In genomic region chr6:340991-341827, GRCh38 we compare ENCODE assay signal across 10 cellular contexts. TPM values are rescaled to one million over a fixed set of nuclear protein-coding genes. Genes with fewer than 3 reads are reported as not detected.
DNase-seq lines count a peak whose midpoint lies in the region; ATAC-seq and TF ChIP-seq lines count a peak whose summit lies in the region.
"Had no signal": no experiment of that assay in that cellular context is flagged by ENCODE, and none has a peak within 500 bp of the region (broad histone marks: within the 10 kb centered on the region; RNA-seq: fewer than 3 reads in every experiment).

No MANE protein-coding gene starts in this region.

- no peak overlapping the region for H2AFZ ChIP-seq in smooth muscle cell (ENCODE audit: low read depth)

- WGBS in smooth muscle cell (ENCODE audit: low lambda C conversion rate), result 85% methylated on average over 33 of the region's 33 CpGs

- peak; percentile 48 for ATAC-seq in GM18868 (IDR thresholded peaks at IDR 0.05; ENCODE audit: unreplicated experiment)
- peak; percentile 32 for ATAC-seq in HG02759 (IDR thresholded peaks at IDR 0.05; ENCODE audit: unreplicated experiment)
- peak; percentile 15 for ATAC-seq in omental fat pad (ENCODE audit: low FRiP score)
- ATAC-seq in HG02973 (IDR thresholded peaks at IDR 0.05; ENCODE audit: unreplicated experiment), result no peak

- peaks cover 38% of the 10 kb centered on the region for H4K20me1 ChIP-seq in smooth muscle cell (ENCODE audit: low read depth)

- peaks cover 13% of the 10 kb centered on the region for H3K36me3 Mint-ChIP-seq in activated naive CD8-positive, alpha-beta T cell treated with anti-CD3 and anti-CD28 coated beads for 36 hours

- H3K4me2 ChIP-seq in smooth muscle cell, result no peak overlapping the region

- H3F3A ChIP-seq in smooth muscle cell (ENCODE audit: low read depth), result no peaks in the 10 kb centered on the region

- no peak for TF ChIP-seq CTCF in omental fat pad (IDR thresholded peaks at IDR 0.05)
- TF ChIP-seq CTCF in smooth muscle cell (IDR thresholded peaks at IDR 0.05; ENCODE audit: borderline replicate concordance, insufficient read depth, poor library complexity, severe bottlenecking), result no peak
- TF ChIP-seq CTCF in foreskin fibroblast (IDR thresholded peaks at IDR 0.05; ENCODE audit: low read depth, low read length), result no peak

- peaks cover 60% of the 10 kb centered on the region for H3K4me1 Mint-ChIP-seq in activated naive CD8-positive, alpha-beta T cell treated with anti-CD3 and anti-CD28 coated beads for 36 hours

- H3K9me3 ChIP-seq in smooth muscle cell (replicated peaks; ENCODE audit: low read depth), result peaks cover 4% of the 10 kb centered on the region

- H3K4me3 ChIP-seq in smooth muscle cell (no peak overlapping the region), foreskin fibroblast (ENCODE audit: low read depth in 1 of 2, low read length in 2 of 2) (no peak overlapping the region)

- peak overlapping the region; percentile 66 for H3K27ac Mint-ChIP-seq in activated naive CD8-positive, alpha-beta T cell treated with anti-CD3 and anti-CD28 coated beads for 36 hours

- H3K4me1 ChIP-seq in smooth muscle cell (ENCODE audit: low read depth), result no peaks in the 10 kb centered on the region

- H3K36me3 ChIP-seq in smooth muscle cell (ENCODE audit: low read depth), result no peaks in the 10 kb centered on the region

- no peak overlapping the region for H3K9ac ChIP-seq in smooth muscle cell (ENCODE audit: low read depth)

- no peaks in the 10 kb centered on the region for H3K27me3 ChIP-seq in smooth muscle cell (ENCODE audit: low read depth)

- no peak for DNase-seq in activated naive CD8-positive, alpha-beta T cell treated with anti-CD3 and anti-CD28 coated beads for 36 hours
- DNase-seq in omental fat pad (ENCODE audit: low spot score), result no peak
- no peak for DNase-seq in smooth muscle cell (lab: John Stamatoyannopoulos, UW; ENCODE audit: unreplicated experiment)
- DNase-seq in foreskin fibroblast, result no peak
- DNase-seq in COLO829 (ENCODE audit: low spot score), result no peak
- DNase-seq: kidney glomerular epithelial cell; stimulated activated CD4-positive, alpha-beta T cell treated with anti-CD3 and anti-CD28 coated beads, Interleukin-15, amount 100 ng/mL, for 24 hours had no signal

- H3K27ac ChIP-seq in smooth muscle cell (ENCODE audit: low read depth), result no peak overlapping the region

- no peaks in the 10 kb centered on the region for H3K9me3 Mint-ChIP-seq in activated naive CD8-positive, alpha-beta T cell treated with anti-CD3 and anti-CD28 coated beads for 36 hours

- no peaks in the 10 kb centered on the region for H3K79me2 ChIP-seq in smooth muscle cell (ENCODE audit: low read depth)

- H3K27me3 Mint-ChIP-seq in activated naive CD8-positive, alpha-beta T cell treated with anti-CD3 and anti-CD28 coated beads for 36 hours, result no peaks in the 10 kb centered on the region

- no peak overlapping the region for H3K4me3 Mint-ChIP-seq in activated naive CD8-positive, alpha-beta T cell treated with anti-CD3 and anti-CD28 coated beads for 36 hours

RNA-seq across cellular contexts. Expression of gene DUSP22, which starts 48.9 kb away (rescaled TPM):
- total RNA-seq in activated naive CD8-positive, alpha-beta T cell treated with anti-CD3 and anti-CD28 coated beads for 36 hours, result 10 to 100 TPM; 22.9 to 23.9 TPM
- total RNA-seq in omental fat pad, result 10 to 100 TPM; 47.4 to 93.6 (median 65.4) TPM
- total RNA-seq in smooth muscle cell, result 15.7 and 19.1 TPM in 2 replicates
- 16.3 and 17.2 TPM in 2 replicates for polyA plus RNA-seq in smooth muscle cell

RNA-seq across cellular contexts. Expression of gene IRF4, which starts 50.3 kb away (rescaled TPM):
- 100 to 1,000 TPM; 432 to 438 TPM for total RNA-seq in activated naive CD8-positive, alpha-beta T cell treated with anti-CD3 and anti-CD28 coated beads for 36 hours
- total RNA-seq in omental fat pad (1 to 10 TPM; 3.5 to 5.8 (median 4.1) TPM), smooth muscle cell (0.04 TPM in 1 of 2 replicates, not detected in the other)
- polyA plus RNA-seq in smooth muscle cell, result not detected in 2 replicates

Comparison
In these comparisons a context has a peak if more than half of its experiments do, and no peak if none do; other contexts are left out.
1. RNA of gene IRF4, which starts 50.3 kb away (total RNA-seq): 432 to 438 TPM in activated naive CD8-positive, alpha-beta T cell treated with anti-CD3 and anti-CD28 coated beads for 36 hours; 3.5 to 5.8 TPM in omental fat pad and 0.04 TPM in smooth muscle cell; every median in the first group is over 10 times any median in the second.